Comparison of ENCODE assay signal across 25 cellular contexts in the genomic region with DNA sequence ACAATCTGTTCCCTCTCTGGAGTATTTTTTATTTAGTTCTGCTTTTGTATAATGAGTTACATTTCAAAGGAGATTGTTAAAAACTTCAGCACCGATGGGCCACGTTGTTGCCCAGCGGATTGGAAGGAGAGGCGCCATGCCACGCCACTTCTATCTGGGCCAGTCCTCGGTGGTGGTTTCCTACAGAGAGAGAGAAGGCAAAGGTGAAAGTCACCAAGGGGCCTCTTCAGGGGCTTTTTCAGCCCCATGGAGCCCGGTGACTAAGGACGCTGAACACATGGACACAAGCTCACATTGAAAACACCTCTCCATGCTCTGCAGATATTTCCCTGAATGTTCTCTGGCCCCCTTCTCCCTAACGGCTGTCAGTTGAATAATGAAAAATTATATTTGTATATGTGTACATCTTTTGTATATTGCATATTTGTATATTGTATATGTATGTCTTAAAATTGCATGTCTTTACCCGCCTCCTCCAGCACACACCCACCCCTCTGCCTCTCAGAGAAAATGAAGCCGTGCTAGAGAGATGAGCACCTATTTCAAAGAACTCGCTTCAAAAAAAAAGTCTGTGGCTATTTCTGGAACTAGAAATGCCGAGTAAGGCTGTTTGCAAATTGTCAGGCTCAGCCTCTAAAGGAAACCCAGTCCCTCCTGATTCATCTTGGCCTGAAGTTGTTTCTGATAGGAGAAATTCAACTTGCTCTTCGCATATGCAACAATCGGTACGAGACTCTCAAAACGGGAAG.
"Had no signal": no experiment of that assay in that cellular context is flagged by ENCODE, and none has a peak within 500 bp of the region (broad histone marks: within the 10 kb centered on the region; RNA-seq: fewer than 3 reads in every experiment).

No MANE protein-coding gene starts in this region.

- H3K9me3 Mint-ChIP-seq: natural killer cell treated with Interleukin-12 subunit alpha and Interleukin-12 subunit beta and Interleukin-15 and Interleukin-18, amount 100 ng/mL, for 72 hours; stimulated activated naive CD8-positive, alpha-beta T cell treated with anti-CD3 and anti-CD28 coated beads, Interleukin-15, Interleukin-2, amounts not matched to agents 100 ng/mL and 50 ng/mL, for 24 hours; T-helper 1 cell treated with Interleukin-12 subunit alpha and Interleukin-12 subunit beta and Interleukin-4 antibody, amounts not matched to agents 30 μg/mL and 1 μg/mL, for 36 hours had no signal

- H3K36me3 Mint-ChIP-seq: natural killer cell treated with Interleukin-12 subunit alpha and Interleukin-12 subunit beta and Interleukin-15 and Interleukin-18, amount 100 ng/mL, for 72 hours had no signal

- H3K27ac Mint-ChIP-seq: activated T-cell treated with anti-CD3 and anti-CD28 coated beads, Interleukin-2, amount 50 U/mL, for 24 hours; dendritic cell treated with granulocyte-macrophage colony-stimulating factor and Interleukin-4, amounts not matched to agents 40 ng/mL and 50 ng/mL, for 4 days; natural killer cell treated with Interleukin-12 subunit alpha and Interleukin-12 subunit beta and Interleukin-15 and Interleukin-18, amount 100 ng/mL, for 72 hours; stimulated activated naive CD8-positive, alpha-beta T cell treated with anti-CD3 and anti-CD28 coated beads, Interleukin-15, Interleukin-2, amounts not matched to agents 100 ng/mL and 50 ng/mL, for 24 hours; T-helper 1 cell treated with Interleukin-12 subunit alpha and Interleukin-12 subunit beta and Interleukin-4 antibody, amounts not matched to agents 30 μg/mL and 1 μg/mL, for 36 hours had no signal

- H3K4me1 ChIP-seq: left lung, lower lobe of right lung, upper lobe of left lung, vagina had no signal

- H3K36me3 ChIP-seq: esophagus muscularis mucosa, left lung, lower lobe of right lung, upper lobe of left lung, vagina, WERI-Rb-1 had no signal

- H3K4me1 Mint-ChIP-seq: central memory CD8-positive, alpha-beta T cell had no signal

- H3K27ac ChIP-seq: esophagus muscularis mucosa, left lung, lower lobe of right lung, upper lobe of left lung, vagina, WERI-Rb-1 had no signal

- H3K4me3 ChIP-seq: esophagus muscularis mucosa, left lung, lower lobe of right lung, upper lobe of left lung, vagina had no signal

- ATAC-seq: activated CD4-positive, CD25-positive, alpha-beta regulatory T cell treated with anti-CD3 and anti-CD28 coated beads, Interleukin-2, amount 50 U/mL, for 24 hours; left lung; lower lobe of right lung; natural killer cell treated with Interleukin-12 subunit alpha and Interleukin-12 subunit beta and Interleukin-15 and Interleukin-18, amount 100 ng/mL, for 72 hours; right cardiac atrium had no signal

- H3K4me3 Mint-ChIP-seq: activated T-cell treated with anti-CD3 and anti-CD28 coated beads, Interleukin-2, amount 50 U/mL, for 24 hours; central memory CD8-positive, alpha-beta T cell; dendritic cell treated with granulocyte-macrophage colony-stimulating factor and Interleukin-4, amounts not matched to agents 40 ng/mL and 50 ng/mL, for 4 days; natural killer cell treated with Interleukin-12 subunit alpha and Interleukin-12 subunit beta and Interleukin-15 and Interleukin-18, amount 100 ng/mL, for 72 hours; stimulated activated naive CD8-positive, alpha-beta T cell treated with anti-CD3 and anti-CD28 coated beads, Interleukin-15, Interleukin-2, amounts not matched to agents 100 ng/mL and 50 ng/mL, for 24 hours; T-helper 1 cell treated with Interleukin-12 subunit alpha and Interleukin-12 subunit beta and Interleukin-4 antibody, amounts not matched to agents 30 μg/mL and 1 μg/mL, for 36 hours had no signal

- H3K27me3 ChIP-seq: esophagus muscularis mucosa, upper lobe of left lung, vagina had no signal

- H3K9me3 ChIP-seq: esophagus muscularis mucosa, left lung, lower lobe of right lung, upper lobe of left lung, vagina had no signal

- DNase-seq: activated CD4-positive, alpha-beta T cell treated with anti-CD3 and anti-CD28 coated beads for 48 hours; activated CD4-positive, alpha-beta T cell treated with anti-CD3 and anti-CD28 coated beads, Interleukin-2, amount 50 U/mL, for 48 hours; activated CD8-positive, alpha-beta memory T cell treated with anti-CD3 and anti-CD28 coated beads, Interleukin-2, amount 50 U/mL, for 48 hours; activated gamma-delta T cell treated with Interleukin-2 at 50 U/mL for 16 hours; activated naive CD4-positive, alpha-beta T cell treated with anti-CD3 and anti-CD28 coated beads, Interleukin-2, amount 50 U/mL, for 16 hours; activated T-cell treated with anti-CD3 and anti-CD28 coated beads, Interleukin-2, amount 50 U/mL, for 24 hours; anterior cingulate cortex; effector CD4-positive, alpha-beta T cell; left lung; lower lobe of right lung; mesendoderm; right cardiac atrium; stimulated activated CD4-positive, alpha-beta T cell treated with anti-CD3 and anti-CD28 coated beads, Interleukin-2, amount 100 ng/mL, for 48 hours; substantia nigra; T-helper 9 cell; upper lobe of left lung; WERI-Rb-1 had no signal
